Comparison of ENCODE assay signal across 8 cellular contexts in the genomic region with DNA sequence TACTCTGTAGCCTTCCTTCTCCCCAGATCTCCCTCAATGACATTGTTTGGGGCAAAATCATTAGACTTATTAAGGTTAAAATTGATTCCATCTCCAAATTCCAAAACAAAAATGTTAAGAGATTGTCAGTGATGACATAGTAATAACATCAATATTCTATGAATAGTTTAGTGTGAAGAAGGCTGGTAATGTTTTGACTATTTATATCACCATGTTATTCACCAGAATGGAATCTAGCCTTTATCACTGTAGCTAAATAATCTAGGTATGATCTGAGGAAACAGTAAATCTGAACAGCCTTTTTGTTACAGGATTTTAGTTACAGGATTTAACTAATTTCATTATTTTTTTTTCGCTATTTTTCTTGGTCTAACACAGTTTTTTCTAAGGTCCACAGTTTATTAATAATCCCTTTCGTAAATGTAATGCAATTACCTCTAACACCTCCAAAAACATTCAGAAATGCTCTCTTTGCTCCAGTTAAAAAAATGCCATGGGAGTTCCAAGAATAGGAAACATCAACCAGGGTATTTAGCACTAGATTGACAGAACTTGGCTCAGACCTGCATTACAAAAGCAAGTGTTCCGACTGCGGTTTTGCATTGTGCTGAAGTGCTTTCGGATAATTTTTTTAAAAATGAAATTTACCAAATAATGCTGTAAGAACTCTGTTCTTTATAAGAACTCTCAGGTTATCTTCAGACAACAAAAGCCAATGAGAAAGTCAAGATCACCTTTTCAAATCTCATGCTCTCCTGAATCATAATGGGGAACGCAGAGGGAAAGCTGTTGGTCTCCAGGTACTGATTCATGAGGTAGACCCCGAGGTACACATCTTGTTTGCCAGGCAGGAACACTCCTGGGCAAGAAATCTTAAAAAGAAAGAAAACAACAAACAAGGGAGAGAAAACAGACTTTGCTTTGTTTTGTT. TPM values are rescaled to one million over a fixed set of nuclear protein-coding genes. Genes with fewer than 3 reads are reported as not detected.
DNase-seq lines count a peak whose midpoint lies in the region; ATAC-seq and TF ChIP-seq lines count a peak whose summit lies in the region.

No MANE protein-coding gene starts in this region.

- H2AK5ac ChIP-seq in neuronal stem cell (ENCODE audit: low read depth, low read length) = no peak overlapping the region

- H3K4ac ChIP-seq in neuronal stem cell (ENCODE audit: low read length) = no peak overlapping the region

- H3K27me3 ChIP-seq in PC-3 (ENCODE audit: low read length) (no peaks in the 10 kb centered on the region), neuronal stem cell (ENCODE audit: control insufficient read depth in 3 of 3, insufficient read depth in 3 of 3, low read depth in 1 of 3, low read length in 3 of 3) (peaks cover 0 to 4% (median 0%) of the 10 kb centered on the region in 3 experiments)

- peaks cover 6% of the 10 kb centered on the region for H3K36me3 Mint-ChIP-seq in activated CD4-positive, alpha-beta T cell treated with anti-CD3 and anti-CD28 coated beads, Interleukin-2, amount 10 ng/mL, durations not matched to agents 24 days and 14 days (ENCODE audit: low read depth)
- peaks cover 17% of the 10 kb centered on the region for H3K36me3 Mint-ChIP-seq in effector memory CD8-positive, alpha-beta T cell (ENCODE audit: insufficient read depth)

- CTCF ChIA-PET in PC-3 (lab: Charles Lee) = no interaction called here

- no peak overlapping the region for H4K8ac ChIP-seq in neuronal stem cell (ENCODE audit: low read depth, low read length)

- BruUV-seq in PC-3 (replicated peaks; lab: Mats Ljungman, UMichigan) = no TSS peak

- ATAC-seq in PC-3 = no peak
- ATAC-seq in effector memory CD8-positive, alpha-beta T cell (replicated peaks) = peak; percentile 23

- intact Hi-C loops in activated CD4-positive, alpha-beta T cell treated with anti-CD3 and anti-CD28 coated beads, Interleukin-2, amount 10 ng/mL, durations not matched to agents 24 days and 14 days (cut with micrococcal nuclease) = loop anchor here (1.0 to 10.0 kb wide), 5 partner anchors 18 to 793 kb away; a partner anchor contains a TSS
- intact Hi-C loops in PC-3 (cut with micrococcal nuclease) = loop anchor here (1.0 to 5.0 kb wide), 4 partner anchors 18 to 169 kb away; a partner anchor contains a TSS

- no peak overlapping the region for H3K18ac ChIP-seq in neuronal stem cell (ENCODE audit: low read length)

- peaks cover 11% of the 10 kb centered on the region for H3K27me3 Mint-ChIP-seq in activated CD4-positive, alpha-beta T cell treated with anti-CD3 and anti-CD28 coated beads, Interleukin-2, amount 10 ng/mL, durations not matched to agents 24 days and 14 days
- no peaks in the 10 kb centered on the region for H3K27me3 Mint-ChIP-seq in effector memory CD8-positive, alpha-beta T cell

- TF ChIP-seq CTCF in PC-3 (conservative IDR thresholded peaks at IDR 0.05; ENCODE audit: low read depth, low read length) = no peak

- H2BK120ac ChIP-seq in neuronal stem cell (ENCODE audit: low read depth, low read length) = no peak overlapping the region

- peaks cover 36% of the 10 kb centered on the region for H3K79me2 ChIP-seq in PC-3 (ENCODE audit: low read length)

- H3K9ac ChIP-seq in PC-3 (ENCODE audit: low read length) = no peak overlapping the region
- H3K9ac ChIP-seq in neuronal stem cell (ENCODE audit: low read depth, low read length, poor library complexity) = no peak overlapping the region

- no peak overlapping the region for H3K23ac ChIP-seq in neuronal stem cell (ENCODE audit: low read depth, low read length, poor library complexity)

- H3K4me1 Mint-ChIP-seq in activated CD4-positive, alpha-beta T cell treated with anti-CD3 and anti-CD28 coated beads, Interleukin-2, amount 10 ng/mL, durations not matched to agents 24 days and 14 days = peaks cover 40% of the 10 kb centered on the region
- H3K4me1 Mint-ChIP-seq in effector memory CD8-positive, alpha-beta T cell (ENCODE audit: low read depth in 2 of 2) = peaks cover 42 to 53% of the 10 kb centered on the region in 2 donors

- WGBS in neuronal stem cell (ENCODE audit: extremely low coverage in 2 of 2, insufficient read length in 2 of 2, insufficient replicate concordance in 1 of 2), 2 donors = no CpG with 5 or more reads among the region's 7 CpGs

- H2BK12ac ChIP-seq in neuronal stem cell (ENCODE audit: low read length) = no peak overlapping the region

- H3K9me3 Mint-ChIP-seq in activated CD4-positive, alpha-beta T cell treated with anti-CD3 and anti-CD28 coated beads, Interleukin-2, amount 10 ng/mL, durations not matched to agents 24 days and 14 days = no peaks in the 10 kb centered on the region
- H3K9me3 Mint-ChIP-seq in effector memory CD8-positive, alpha-beta T cell = peaks cover 0 to 2% of the 10 kb centered on the region in 2 donors

- no peak overlapping the region for H3K27ac ChIP-seq in PC-3 (ENCODE audit: low read length)
- H3K27ac ChIP-seq in neuronal stem cell (replicated peaks; ENCODE audit: low read length) = no peak overlapping the region

- H3K4me2 ChIP-seq in PC-3 (ENCODE audit: low read length) (peak overlapping the region; percentile 91), neuronal stem cell (ENCODE audit: insufficient read depth, low read length, poor library complexity, severe bottlenecking) (no peak overlapping the region)

- H3K36me3 ChIP-seq in PC-3 (ENCODE audit: low read depth, low read length) (no peaks in the 10 kb centered on the region), neuronal stem cell (replicated peaks in 1 of 2; ENCODE audit: control insufficient read depth in 2 of 2, insufficient read depth in 2 of 2, low read length in 2 of 2) (no peaks in the 10 kb centered on the region)

- H3K9me3 ChIP-seq in PC-3 (ENCODE audit: low read length) (no peaks in the 10 kb centered on the region), neuronal stem cell (replicated peaks in 1 of 2; ENCODE audit: control insufficient read depth in 2 of 2, insufficient read depth in 1 of 2, low read depth in 1 of 2, low read length in 2 of 2) (no peaks in the 10 kb centered on the region)

- POLR2A ChIA-PET in PC-3 (lab: Charles Lee; ENCODE audit: unreplicated experiment) = interaction anchor here (0.8 kb wide), 1 partner anchor 48 kb away, joined by 5 read pairs; no protein-coding TSS in a partner anchor

- peaks cover 4% of the 10 kb centered on the region; the same call in 1 of the 2 replicates for H4K20me1 ChIP-seq in PC-3 (ENCODE audit: low read length)

- H3K27ac Mint-ChIP-seq in activated CD4-positive, alpha-beta T cell treated with anti-CD3 and anti-CD28 coated beads, Interleukin-2, amount 10 ng/mL, durations not matched to agents 24 days and 14 days = peak overlapping the region; percentile 70
- peak overlapping the region; percentile 95 to 96 for H3K27ac Mint-ChIP-seq in effector memory CD8-positive, alpha-beta T cell

- peak overlapping the region; percentile 85 for H2AFZ ChIP-seq in PC-3 (ENCODE audit: low read length)
- peak overlapping the region; percentile 93 for H2AFZ ChIP-seq in neuronal stem cell (ENCODE audit: low read length)

- peak overlapping the region; percentile 87 for H3K4me3 Mint-ChIP-seq in activated CD4-positive, alpha-beta T cell treated with anti-CD3 and anti-CD28 coated beads, Interleukin-2, amount 10 ng/mL, durations not matched to agents 24 days and 14 days
- peak overlapping the region; percentile 86 to 94 for H3K4me3 Mint-ChIP-seq in effector memory CD8-positive, alpha-beta T cell

- no peaks in the 10 kb centered on the region for H3K79me1 ChIP-seq in neuronal stem cell (ENCODE audit: low read depth, low read length)

- H3K9me2 ChIP-seq in PC-3 (replicated peaks; ENCODE audit: low read length) = no peaks in the 10 kb centered on the region

- no peaks in the 10 kb centered on the region for H3F3A ChIP-seq in PC-3 (ENCODE audit: low read length, unreplicated experiment)

- H3K4me3 ChIP-seq in PC-3 (ENCODE audit: low read length) (peak overlapping the region; percentile 92), neuronal stem cell (ENCODE audit: low read length in 2 of 2) (peak overlapping the region in 1 of 2 donors; percentile 62)

- no peak overlapping the region for H2BK5ac ChIP-seq in neuronal stem cell (ENCODE audit: low read length)

- H2BK15ac ChIP-seq in neuronal stem cell (ENCODE audit: low read length) = no peak overlapping the region

- H3K14ac ChIP-seq in neuronal stem cell (ENCODE audit: low read length) = no peak overlapping the region

- H3K4me1 ChIP-seq in PC-3 (ENCODE audit: insufficient read depth, low read length) = peaks cover 51% of the 10 kb centered on the region
- peaks cover 5 to 8% of the 10 kb centered on the region in 2 donors for H3K4me1 ChIP-seq in neuronal stem cell (ENCODE audit: control insufficient read depth in 2 of 2, insufficient read depth in 1 of 2, low read depth in 1 of 2, low read length in 2 of 2)

- no peak overlapping the region for H4K91ac ChIP-seq in neuronal stem cell (ENCODE audit: low read depth, low read length, poor library complexity)

- no peak for DNase-seq in activated CD4-positive, alpha-beta T cell treated with anti-CD3 and anti-CD28 coated beads, Interleukin-2, amount 10 ng/mL, durations not matched to agents 24 days and 14 days
- DNase-seq in activated CD4-positive, alpha-beta T cell treated with anti-CD3 and anti-CD28 coated beads, Interleukin-2, amount 50 U/mL, for 1 hour = no peak
- DNase-seq in PC-3 = peak; percentile 42
- DNase-seq in effector memory CD8-positive, alpha-beta T cell = no peak
- no peak for DNase-seq in neuronal stem cell (ENCODE audit: low spot score)
- no peak for DNase-seq in CD1c-positive myeloid dendritic cell (ENCODE audit: extremely low spot score)
- no peak for DNase-seq in SW 1271 (lab: John Stamatoyannopoulos, UW)
- no peak for DNase-seq in stimulated activated CD4-positive, alpha-beta T cell treated with anti-CD3 and anti-CD28 coated beads, Interleukin-4, amount 100 ng/mL, for 24 hours

RNA-seq across cellular contexts. Expression of a gene that starts 0.7 kb away (rescaled TPM):
- total RNA-seq in activated CD4-positive, alpha-beta T cell treated with anti-CD3 and anti-CD28 coated beads, Interleukin-2, amount 10 ng/mL, durations not matched to agents 24 days and 14 days = 5.5 and 6.0 TPM in 2 replicates
- 3.6 and 4.0 TPM in 2 replicates for total RNA-seq in PC-3 (2014; rRNA removed)
- 6.7 TPM for polyA plus RNA-seq in neuronal stem cell (2013, experiment 1 of 2)
- 7.0 TPM for polyA plus RNA-seq in neuronal stem cell (2013, experiment 2 of 2)

RNA-seq across cellular contexts. Expression of a gene that starts 4.8 kb away (rescaled TPM):
- total RNA-seq in activated CD4-positive, alpha-beta T cell treated with anti-CD3 and anti-CD28 coated beads, Interleukin-2, amount 10 ng/mL, durations not matched to agents 24 days and 14 days = not detected in 2 replicates
- 1.4 TPM in 1 of 2 replicates, not detected in the other for total RNA-seq in PC-3 (2014; rRNA removed)
- 0.07 TPM for polyA plus RNA-seq in neuronal stem cell (2013, experiment 1 of 2)
- 0.12 TPM for polyA plus RNA-seq in neuronal stem cell (2013, experiment 2 of 2)

RNA-seq across cellular contexts. Expression of a gene that starts 17.9 kb away (rescaled TPM):
- 11.3 and 12.1 TPM in 2 replicates for total RNA-seq in activated CD4-positive, alpha-beta T cell treated with anti-CD3 and anti-CD28 coated beads, Interleukin-2, amount 10 ng/mL, durations not matched to agents 24 days and 14 days
- total RNA-seq in PC-3 (2014; rRNA removed) = 5.1 and 7.8 TPM in 2 replicates
- polyA plus RNA-seq in neuronal stem cell (2013, experiment 1 of 2) = 8.6 TPM
- 8.3 TPM for polyA plus RNA-seq in neuronal stem cell (2013, experiment 2 of 2)
